25 cellular contexts compared by ENCODE assay signal in the genomic region with DNA sequence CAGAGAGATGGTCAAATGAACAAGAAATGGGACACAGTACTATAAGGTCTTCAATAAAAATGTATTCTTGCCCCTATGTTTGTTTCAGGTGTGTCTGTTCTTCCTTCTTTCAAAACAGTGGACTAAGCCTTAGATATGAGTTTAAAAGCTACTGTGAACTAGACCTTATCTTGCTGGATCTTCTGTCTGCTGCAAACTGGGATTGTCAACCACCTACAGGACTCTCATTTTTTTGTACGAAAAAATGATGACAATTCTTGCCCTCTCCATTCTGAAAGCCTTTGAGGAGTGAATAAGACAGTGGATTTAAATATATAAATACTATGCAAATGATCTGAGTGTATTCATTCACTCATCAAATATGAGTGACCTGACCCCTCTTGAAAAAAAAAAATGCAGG.
"Had no signal": no experiment of that assay in that cellular context is flagged by ENCODE, and none has a peak within 500 bp of the region (broad histone marks: within the 10 kb centered on the region; RNA-seq: fewer than 3 reads in every experiment).

No MANE protein-coding gene starts in this region.

- ATAC-seq: esophagus mucosa; gastroesophageal sphincter; left colon; left ventricle myocardium superior; naive thymus-derived CD8-positive, alpha-beta T cell; psoas muscle; stimulated activated memory B cell treated with anti-CD40 and anti-IgM and Interleukin-4, amounts not matched to agents 10 μg/mL and 1 μg/mL and 100 μg/mL, for 72 hours; stimulated activated naive CD8-positive, alpha-beta T cell treated with anti-CD3 and anti-CD28 coated beads, Interleukin-15, Interleukin-2, amounts not matched to agents 100 U/mL and 50 U/mL, for 24 hours had no signal

- H3K4me1 Mint-ChIP-seq: naive thymus-derived CD8-positive, alpha-beta T cell; stimulated activated memory B cell treated with anti-CD40 and anti-IgM and Interleukin-4, amounts not matched to agents 10 μg/mL and 1 μg/mL and 100 μg/mL, for 72 hours had no signal

- H3K9me3 ChIP-seq: ovary, testis had no signal

- H3K27ac ChIP-seq: gastroesophageal sphincter, heart left ventricle, hepatocyte, lower lobe of right lung, ovary, psoas muscle, testis, tibial artery had no signal

- H3K27me3 Mint-ChIP-seq: naive thymus-derived CD8-positive, alpha-beta T cell; stimulated activated memory B cell treated with anti-CD40 and anti-IgM and Interleukin-4, amounts not matched to agents 10 μg/mL and 1 μg/mL and 100 μg/mL, for 72 hours; type B pancreatic cell had no signal

- H3K4me2 ChIP-seq: hepatocyte had no signal

- FAIRE-seq: kidney, urothelium cell line had no signal

- H2AFZ ChIP-seq: hepatocyte had no signal

- H3K4me3 Mint-ChIP-seq: naive thymus-derived CD8-positive, alpha-beta T cell; nephron progenitor cell; stimulated activated memory B cell treated with anti-CD40 and anti-IgM and Interleukin-4, amounts not matched to agents 10 μg/mL and 1 μg/mL and 100 μg/mL, for 72 hours; type B pancreatic cell had no signal

- H3K4me3 ChIP-seq: gastroesophageal sphincter, heart left ventricle, hepatocyte, lower lobe of right lung, ovary, psoas muscle, sigmoid colon, testis, tibial artery had no signal

- H3K4me1 ChIP-seq: lower lobe of right lung, psoas muscle, testis had no signal

- H3K79me2 ChIP-seq: hepatocyte had no signal

- H3K36me3 ChIP-seq: gastroesophageal sphincter, heart left ventricle, lower lobe of right lung, ovary, sigmoid colon, tibial artery had no signal

- DNase-seq: cortex of kidney; heart left ventricle; kidney; left colon; left ventricle myocardium superior; lower lobe of right lung; naive thymus-derived CD8-positive, alpha-beta T cell; nephron progenitor cell; nucleus accumbens; ovary; posterior cingulate gyrus; psoas muscle; right cardiac atrium; sigmoid colon; stimulated activated CD4-positive, alpha-beta T cell treated with anti-CD3 and anti-CD28 coated beads, Interleukin-4, amount 100 ng/mL, for 4 hours; stimulated activated naive CD8-positive, alpha-beta T cell treated with anti-CD3 and anti-CD28 coated beads, Interleukin-15, Interleukin-2, amounts not matched to agents 100 U/mL and 50 U/mL, for 24 hours; substantia nigra; testis; tibial artery had no signal

- H3K27me3 ChIP-seq: gastroesophageal sphincter, heart left ventricle, hepatocyte, ovary, sigmoid colon, testis, tibial artery had no signal

- H3K27ac Mint-ChIP-seq: naive thymus-derived CD8-positive, alpha-beta T cell; nephron progenitor cell; stimulated activated memory B cell treated with anti-CD40 and anti-IgM and Interleukin-4, amounts not matched to agents 10 μg/mL and 1 μg/mL and 100 μg/mL, for 72 hours had no signal
